In genomic region chr3:107701299-107701698, GRCh38 we compare ENCODE assay signal across 22 cellular contexts.
"Had no signal": no experiment of that assay in that cellular context is flagged by ENCODE, and none has a peak within 500 bp of the region (broad histone marks: within the 10 kb centered on the region; RNA-seq: fewer than 3 reads in every experiment).

No MANE protein-coding gene starts in this region.

- H3K27ac Mint-ChIP-seq: T-cell had no signal

- H3K4me2 ChIP-seq: SK-N-SH had no signal

- H3K27me3 Mint-ChIP-seq: IgD-negative memory B cell, T-cell had no signal

- H3K4me3 Mint-ChIP-seq: IgD-negative memory B cell, T-cell had no signal

- H3K9ac ChIP-seq: SK-N-SH had no signal

- DNase-seq: KBM-7, MV-4-11, NCI-H1048, NCI-H1105, NCI-H1417, NCI-H1436 treated with DMSO at 0.1 percent for 48 hours, NCI-H1694, NCI-H187 treated with DMSO at 0.1 percent for 48 hours, NCI-H2029 treated with DMSO at 0.1 percent for 48 hours, NCI-H2171 treated with DMSO at 0.1 percent for 48 hours, NCI-H2227 treated with DMSO at 0.1 percent for 48 hours, NCI-H524, NCI-H526 treated with DMSO at 0.1 percent for 48 hours, NCI-H774, PC-3, SHP77, SK-N-SH, SW 1271, T-cell had no signal

- H3K9me3 Mint-ChIP-seq: IgD-negative memory B cell, T-cell had no signal

- H3K27ac ChIP-seq: RWPE1 had no signal

- ATAC-seq: Panc1, PC-3, T-cell had no signal

- H3K9me3 ChIP-seq: SK-N-SH had no signal
